Comparison of ENCODE assay signal across 22 cellular contexts in the genomic region with DNA sequence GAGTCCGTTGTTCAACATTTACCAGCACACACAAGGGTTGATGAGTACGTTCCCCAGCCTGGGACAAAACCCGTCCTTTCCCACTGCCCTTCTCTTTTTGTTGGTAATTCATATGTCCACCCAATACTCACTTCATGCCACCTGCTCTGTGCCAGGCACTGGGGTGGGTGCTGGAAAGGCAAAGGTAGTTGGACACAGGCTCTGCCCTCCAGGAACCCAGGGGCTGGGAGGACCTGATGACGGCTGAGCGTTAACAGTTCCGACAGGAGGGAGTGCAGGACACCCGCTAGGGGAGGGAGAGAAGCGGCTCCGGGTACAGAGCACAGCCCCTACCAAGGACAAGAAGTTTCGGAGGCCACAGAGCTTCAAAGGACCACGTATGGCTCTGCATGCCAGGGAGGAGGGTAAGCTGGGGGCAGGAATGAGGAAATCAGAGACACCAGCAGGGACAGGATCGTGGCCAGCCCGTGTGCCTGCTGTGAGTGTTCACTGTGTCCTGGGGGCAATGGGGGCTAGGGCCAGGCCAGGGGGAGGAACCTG.
"Had no signal": no experiment of that assay in that cellular context is flagged by ENCODE, and none has a peak within 500 bp of the region (broad histone marks: within the 10 kb centered on the region; RNA-seq: fewer than 3 reads in every experiment).

No MANE protein-coding gene starts in this region.

- H3K4me3 ChIP-seq: body of pancreas, dorsolateral prefrontal cortex, prostate gland, SJSA1, skin epidermis, suprapubic skin had no signal

- H3K36me3 Mint-ChIP-seq: activated naive CD8-positive, alpha-beta T cell treated with anti-CD3 and anti-CD28 coated beads for 36 hours had no signal

- H3K9me3 ChIP-seq: body of pancreas, prostate gland, SJSA1, suprapubic skin had no signal

- FAIRE-seq: islet of Langerhans had no signal

- ATAC-seq: body of pancreas, left cardiac atrium, right cardiac atrium, T-helper 17 cell had no signal

- H3K4me3 Mint-ChIP-seq: activated naive CD8-positive, alpha-beta T cell treated with anti-CD3 and anti-CD28 coated beads for 36 hours; activated T-helper 1 cell treated with anti-CD3 and anti-CD28 coated beads, Interleukin-12 subunit alpha, Interleukin-12 subunit beta, Interleukin-2, Interleukin-4 antibody, amounts not matched to agents 30 ng/mL and 10 ng/mL and 1 ng/mL, durations not matched to agents 14 hours and 24 hours and 36 hours; nephron progenitor cell; stimulated activated naive CD8-positive, alpha-beta T cell treated with anti-CD3 and anti-CD28 coated beads, Interleukin-15, Interleukin-2, amounts not matched to agents 100 ng/mL and 50 ng/mL, for 24 hours; T-helper 17 cell had no signal

- H3K36me3 ChIP-seq: prostate gland, SJSA1, suprapubic skin, WERI-Rb-1 had no signal

- H3K4me1 ChIP-seq: body of pancreas, prostate gland, SJSA1, suprapubic skin had no signal

- H3K27me3 ChIP-seq: body of pancreas, dorsolateral prefrontal cortex, SJSA1 had no signal

- H3K4me1 Mint-ChIP-seq: activated naive CD8-positive, alpha-beta T cell treated with anti-CD3 and anti-CD28 coated beads for 36 hours; T-helper 17 cell had no signal

- DNase-seq: activated CD4-positive, alpha-beta T cell treated with anti-CD3 and anti-CD28 coated beads, Interleukin-2, amount 50 U/mL, for 4 hours; activated naive CD4-positive, alpha-beta T cell; activated naive CD8-positive, alpha-beta T cell treated with anti-CD3 and anti-CD28 coated beads for 36 hours; amygdala; body of pancreas; left cardiac atrium; midbrain; nephron progenitor cell; occipital lobe; right cardiac atrium; stimulated activated CD4-positive, alpha-beta T cell treated with anti-CD3 and anti-CD28 coated beads, Interleukin-15, amount 100 ng/mL, for 24 hours; stimulated activated CD4-positive, alpha-beta T cell treated with anti-CD3 and anti-CD28 coated beads, Interleukin-2, amount 100 ng/mL, for 48 hours; T-helper 17 cell; WERI-Rb-1 had no signal

- H3K27ac ChIP-seq: body of pancreas, dorsolateral prefrontal cortex, prostate gland, SJSA1, skin epidermis, suprapubic skin, WERI-Rb-1 had no signal

- H3K9me3 Mint-ChIP-seq: activated naive CD8-positive, alpha-beta T cell treated with anti-CD3 and anti-CD28 coated beads for 36 hours; activated T-helper 1 cell treated with anti-CD3 and anti-CD28 coated beads, Interleukin-12 subunit alpha, Interleukin-12 subunit beta, Interleukin-2, Interleukin-4 antibody, amounts not matched to agents 30 ng/mL and 10 ng/mL and 1 ng/mL, durations not matched to agents 14 hours and 24 hours and 36 hours; nephron progenitor cell; stimulated activated naive CD8-positive, alpha-beta T cell treated with anti-CD3 and anti-CD28 coated beads, Interleukin-15, Interleukin-2, amounts not matched to agents 100 ng/mL and 50 ng/mL, for 24 hours had no signal

- H3K27ac Mint-ChIP-seq: activated naive CD8-positive, alpha-beta T cell treated with anti-CD3 and anti-CD28 coated beads for 36 hours; activated T-helper 1 cell treated with anti-CD3 and anti-CD28 coated beads, Interleukin-12 subunit alpha, Interleukin-12 subunit beta, Interleukin-2, Interleukin-4 antibody, amounts not matched to agents 30 ng/mL and 10 ng/mL and 1 ng/mL, durations not matched to agents 14 hours and 24 hours and 36 hours; nephron progenitor cell; stimulated activated naive CD8-positive, alpha-beta T cell treated with anti-CD3 and anti-CD28 coated beads, Interleukin-15, Interleukin-2, amounts not matched to agents 100 ng/mL and 50 ng/mL, for 24 hours; T-helper 17 cell had no signal
